In genomic region chr4:40628407-40628806, GRCh38 we compare ENCODE assay signal across 1 cellular context.
TF ChIP-seq lines count a peak whose summit lies in the region.

No MANE protein-coding gene starts in this region.

TF ChIP-seq in SK-N-SH treated with all-trans-retinoic acid at 6 μM for 48 hours, 23 proteins besides CTCF, POLR2A, EP300 and RAD21:
- peak; percentile 60 for TF ChIP-seq ISL1 (CRISPR knock-in tag; IDR thresholded peaks at IDR 0.05)
